Comparison of ENCODE assay signal across 25 cellular contexts in the genomic region with DNA sequence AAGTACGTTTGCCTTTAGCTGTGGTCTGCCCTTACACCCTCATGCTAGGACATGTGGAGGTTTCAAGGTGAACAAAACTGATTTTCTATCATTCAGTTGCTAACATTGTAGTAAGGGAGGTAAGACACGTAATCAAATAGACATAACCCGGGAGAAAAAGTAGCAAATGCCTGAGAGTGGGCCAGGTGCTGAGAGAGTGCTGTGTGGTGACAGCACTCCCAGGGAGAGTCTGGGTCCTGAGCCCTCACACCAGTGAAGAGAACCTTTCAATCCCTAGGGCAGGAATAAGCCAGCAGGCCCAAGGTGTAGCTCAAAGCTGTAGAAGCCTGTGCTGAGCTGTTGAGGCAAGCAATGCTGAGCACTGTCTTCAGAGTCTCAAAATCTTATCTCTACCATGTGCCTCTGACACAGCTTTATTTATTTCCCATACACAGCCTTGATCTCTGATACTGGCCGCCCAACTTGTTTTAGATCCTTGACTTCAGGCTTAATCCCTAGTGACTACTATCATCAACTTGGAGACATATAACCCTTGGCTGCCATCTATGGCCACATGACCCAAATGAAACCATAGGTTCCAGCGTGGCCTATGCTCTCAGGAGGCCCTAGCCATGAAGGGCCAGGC. TPM values are rescaled to one million over a fixed set of nuclear protein-coding genes. Genes with fewer than 3 reads are reported as not detected.
"Had no signal": no experiment of that assay in that cellular context is flagged by ENCODE, and none has a peak within 500 bp of the region (broad histone marks: within the 10 kb centered on the region; RNA-seq: fewer than 3 reads in every experiment).

No MANE protein-coding gene starts in this region.

- H3K27me3 Mint-ChIP-seq: activated naive CD4-positive, alpha-beta T cell treated with anti-CD3 and anti-CD28 coated beads, Interleukin-2, amount 50 U/mL, for 24 hours; brain had no signal

- H3K4me1 Mint-ChIP-seq: activated CD4-positive, alpha-beta T cell treated with anti-CD3 and anti-CD28 coated beads, Interleukin-2, amount 10 ng/mL, durations not matched to agents 7 days and 5 days; activated naive CD4-positive, alpha-beta T cell treated with anti-CD3 and anti-CD28 coated beads, Interleukin-2, amount 50 U/mL, for 24 hours; activated naive CD8-positive, alpha-beta T cell treated with anti-CD3 and anti-CD28 coated beads, Interleukin-2, amount 10 ng/mL, durations not matched to agents 7 days and 5 days had no signal

- H3K27ac Mint-ChIP-seq: activated CD4-positive, alpha-beta T cell treated with anti-CD3 and anti-CD28 coated beads, Interleukin-2, amount 10 ng/mL, durations not matched to agents 7 days and 5 days; activated CD8-positive, alpha-beta T cell treated with anti-CD3 and anti-CD28 coated beads, Interleukin-2, amount 10 ng/mL, durations not matched to agents 7 days and 5 days; activated naive CD4-positive, alpha-beta T cell treated with anti-CD3 and anti-CD28 coated beads, Interleukin-2, amount 50 U/mL, for 24 hours; activated naive CD8-positive, alpha-beta T cell treated with anti-CD3 and anti-CD28 coated beads, Interleukin-2, amount 10 ng/mL, durations not matched to agents 7 days and 5 days; activated T-cell treated with anti-CD3 and anti-CD28 coated beads, Interleukin-2, amount 50 U/mL, for 24 hours; activated T-helper 2 cell treated with anti-CD3 and anti-CD28 coated beads, Interferon-gamma antibody, Interleukin-2, Interleukin-4, amounts not matched to agents 10 μg/mL and 5 μg/mL and 100 μg/mL, durations not matched to agents 14 hours and 24 hours and 36 hours; T-helper 1 cell treated with Interleukin-12 subunit alpha and Interleukin-12 subunit beta and Interleukin-4 antibody, amounts not matched to agents 30 μg/mL and 1 μg/mL, for 36 hours; T-helper 2 cell treated with Interferon-gamma antibody and Interleukin-4, amounts not matched to agents 5 μg/mL and 100 μg/mL, for 36 hours had no signal

- DNase-seq: activated CD4-positive, alpha-beta T cell treated with anti-CD3 and anti-CD28 coated beads, Interleukin-2, amount 10 ng/mL, durations not matched to agents 7 days and 5 days; activated CD4-positive, alpha-beta T cell treated with anti-CD3 and anti-CD28 coated beads, Interleukin-2, amount 50 U/mL, for 48 hours; activated CD8-positive, alpha-beta T cell treated with anti-CD3 and anti-CD28 coated beads, Interleukin-2, amount 10 ng/mL, durations not matched to agents 7 days and 5 days; activated gamma-delta T cell; activated naive CD4-positive, alpha-beta T cell treated with Interleukin-2 at 50 U/mL for 16 hours; activated naive CD8-positive, alpha-beta T cell treated with anti-CD3 and anti-CD28 coated beads, Interleukin-2, amount 10 ng/mL, durations not matched to agents 7 days and 5 days; activated T-cell treated with anti-CD3 and anti-CD28 coated beads, Interleukin-2, amount 50 U/mL, for 24 hours; central memory CD4-positive, alpha-beta T cell; MM.1S; NCI-H1092; NCI-H1436 treated with DMSO at 0.1 percent for 48 hours; NCI-H1694 treated with DMSO at 0.1 percent for 48 hours; NCI-H2029; NCI-H345; NCI-H524 treated with DMSO at 0.1 percent for 48 hours; SHP77 treated with DMSO at 0.1 percent for 48 hours; SK-N-SH had no signal

- H3K4me3 Mint-ChIP-seq: activated CD4-positive, alpha-beta T cell treated with anti-CD3 and anti-CD28 coated beads, Interleukin-2, amount 10 ng/mL, durations not matched to agents 7 days and 5 days; activated CD8-positive, alpha-beta T cell treated with anti-CD3 and anti-CD28 coated beads, Interleukin-2, amount 10 ng/mL, durations not matched to agents 7 days and 5 days; activated naive CD4-positive, alpha-beta T cell treated with anti-CD3 and anti-CD28 coated beads, Interleukin-2, amount 50 U/mL, for 24 hours; activated naive CD8-positive, alpha-beta T cell treated with anti-CD3 and anti-CD28 coated beads, Interleukin-2, amount 10 ng/mL, durations not matched to agents 7 days and 5 days; activated T-cell treated with anti-CD3 and anti-CD28 coated beads, Interleukin-2, amount 50 U/mL, for 24 hours; brain; T-helper 1 cell treated with Interleukin-12 subunit alpha and Interleukin-12 subunit beta and Interleukin-4 antibody, amounts not matched to agents 30 μg/mL and 1 μg/mL, for 36 hours; T-helper 2 cell treated with Interferon-gamma antibody and Interleukin-4, amounts not matched to agents 5 μg/mL and 100 μg/mL, for 36 hours had no signal

- H3K9me3 ChIP-seq: SJSA1, SK-N-SH had no signal

- H3K4me3 ChIP-seq: SJSA1 had no signal

- H3K27me3 ChIP-seq: SJSA1 had no signal

- H3K27ac ChIP-seq: KMS-11, SJSA1 had no signal

- H3K9me3 Mint-ChIP-seq: activated CD4-positive, alpha-beta T cell treated with anti-CD3 and anti-CD28 coated beads, Interleukin-2, amount 10 ng/mL, durations not matched to agents 7 days and 5 days; activated naive CD4-positive, alpha-beta T cell treated with anti-CD3 and anti-CD28 coated beads, Interleukin-2, amount 50 U/mL, for 24 hours; activated naive CD8-positive, alpha-beta T cell treated with anti-CD3 and anti-CD28 coated beads, Interleukin-2, amount 10 ng/mL, durations not matched to agents 7 days and 5 days; activated T-cell treated with anti-CD3 and anti-CD28 coated beads, Interleukin-2, amount 50 U/mL, for 24 hours; activated T-helper 2 cell treated with anti-CD3 and anti-CD28 coated beads, Interferon-gamma antibody, Interleukin-2, Interleukin-4, amounts not matched to agents 10 μg/mL and 5 μg/mL and 100 μg/mL, durations not matched to agents 14 hours and 24 hours and 36 hours; brain; T-helper 1 cell treated with Interleukin-12 subunit alpha and Interleukin-12 subunit beta and Interleukin-4 antibody, amounts not matched to agents 30 μg/mL and 1 μg/mL, for 36 hours; T-helper 2 cell treated with Interferon-gamma antibody and Interleukin-4, amounts not matched to agents 5 μg/mL and 100 μg/mL, for 36 hours had no signal

- ATAC-seq: activated CD8-positive, alpha-beta T cell treated with anti-CD3 and anti-CD28 coated beads, Interleukin-2, amount 10 ng/mL, durations not matched to agents 7 days and 5 days; Panc1 had no signal

- H3K36me3 ChIP-seq: SJSA1 had no signal

- H3K36me3 Mint-ChIP-seq: activated naive CD4-positive, alpha-beta T cell treated with anti-CD3 and anti-CD28 coated beads, Interleukin-2, amount 50 U/mL, for 24 hours; activated naive CD8-positive, alpha-beta T cell treated with anti-CD3 and anti-CD28 coated beads, Interleukin-2, amount 10 ng/mL, durations not matched to agents 7 days and 5 days; brain had no signal

RNA-seq across cellular contexts. Expression of gene TPD52L1, which starts 55.2 kb away (rescaled TPM):
- total RNA-seq: activated CD4-positive, alpha-beta T cell treated with anti-CD3 and anti-CD28 coated beads, Interleukin-2, amount 10 ng/mL, durations not matched to agents 7 days and 5 days; activated CD8-positive, alpha-beta T cell treated with anti-CD3 and anti-CD28 coated beads, Interleukin-2, amount 10 ng/mL, durations not matched to agents 7 days and 5 days; activated naive CD8-positive, alpha-beta T cell treated with anti-CD3 and anti-CD28 coated beads, Interleukin-2, amount 10 ng/mL, durations not matched to agents 7 days and 5 days; activated T-helper 2 cell treated with anti-CD3 and anti-CD28 coated beads, Interferon-gamma antibody, Interleukin-2, Interleukin-4, amounts not matched to agents 10 μg/mL and 5 μg/mL and 100 μg/mL, durations not matched to agents 14 hours and 24 hours and 36 hours had no signal
